ENCODE assay signal across 11 cellular contexts in the genomic region with DNA sequence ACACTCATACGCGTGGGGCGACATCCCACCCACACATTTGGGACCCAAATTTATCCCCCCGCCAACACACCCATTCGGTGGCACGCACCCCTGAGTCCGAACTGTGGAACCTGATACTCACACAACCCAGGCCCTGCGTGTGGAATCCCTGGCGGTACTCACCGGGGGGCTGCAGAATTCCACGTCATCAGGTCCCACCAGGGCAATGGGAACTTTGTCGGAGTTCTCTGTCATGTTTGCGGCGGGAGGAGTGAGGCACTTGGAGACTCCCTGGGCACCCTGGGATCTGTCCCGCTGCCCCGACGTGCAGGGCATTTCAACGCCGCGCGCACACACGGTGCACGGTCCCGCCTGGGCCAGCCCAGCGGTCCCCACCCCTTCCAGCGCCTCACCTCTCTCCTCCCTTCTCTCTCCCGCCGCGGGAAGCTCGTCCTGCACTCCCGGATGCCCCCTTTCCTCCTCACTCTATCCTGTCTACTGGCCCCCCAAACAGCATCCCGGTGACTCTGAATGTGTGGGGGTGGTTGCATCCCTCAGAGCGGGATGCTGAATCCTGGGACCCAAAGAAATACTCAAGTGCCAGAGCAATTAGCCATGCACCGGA. TPM values are rescaled to one million over a fixed set of nuclear protein-coding genes. Genes with fewer than 3 reads are reported as not detected.
DNase-seq lines count a peak whose midpoint lies in the region; ATAC-seq and TF ChIP-seq lines count a peak whose summit lies in the region.
"Had no signal": no experiment of that assay in that cellular context is flagged by ENCODE, and none has a peak within 500 bp of the region (broad histone marks: within the 10 kb centered on the region; RNA-seq: fewer than 3 reads in every experiment).

A gene (minus strand): TSS at position 353 of the 604 bp plus-strand sequence. CDS start 119 bp downstream, at position 234.

- H4K20me1 ChIP-seq in BLaER1, result no peaks in the 10 kb centered on the region

- no peak within 1 kb of the TSS for H2AK5ac ChIP-seq in trophoblast cell (ENCODE audit: low read length)

- ATAC-seq in left lobe of liver, result no peak

- peak within 1 kb of the TSS; percentile 39 for H4K91ac ChIP-seq in trophoblast cell (ENCODE audit: low read depth, low read length)

- H2AFZ ChIP-seq in trophoblast cell (ENCODE audit: insufficient read depth, low read length, poor library complexity), result peak within 1 kb of the TSS; percentile 73

- no peak within 1 kb of the TSS for H3K4ac ChIP-seq in trophoblast cell (ENCODE audit: low read depth, low read length)

- WGBS in trophoblast cell (ENCODE audit: extremely low coverage, insufficient coverage, insufficient read length), result no CpG with 5 or more reads among the region's 34 CpGs

- H3K27me3 ChIP-seq in BLaER1 (peaks cover 36% of the 10 kb centered on the region), Peyer's patch (peaks cover 0 to 14% of the 10 kb centered on the region in 2 donors), trophoblast cell (ENCODE audit: insufficient read depth, low read length) (peaks cover 12% of the 10 kb centered on the region)
- H3K27me3 ChIP-seq: SJCRH30 had no signal

- intact Hi-C loops in posterior cingulate gyrus (cut with DNase I), result loop anchor here (5.0 to 10.0 kb wide), 2 partner anchors 75 to 108 kb away; a partner anchor contains a TSS

- DNase-seq in Peyer's patch (no peak), fibroblast of the aortic adventitia (ENCODE audit: low read depth) (no peak), trophoblast cell (no peak), NCI-H187 (lab: John Stamatoyannopoulos, UW) (no peak), left lobe of liver (ENCODE audit: low spot score) (no peak), posterior cingulate gyrus (no peak), UCSD-AML1 (lab: John Stamatoyannopoulos, UW; ENCODE audit: unreplicated experiment) (no peak)
- DNase-seq: activated naive CD4-positive, alpha-beta T cell treated with Interleukin-2 at 50 U/mL for 16 hours; DND-41; SJCRH30 had no signal

- peaks cover 3% of the 10 kb centered on the region for H3K79me1 ChIP-seq in trophoblast cell (ENCODE audit: low read length)

- H4K12ac ChIP-seq in trophoblast cell (ENCODE audit: low read depth, low read length), result peak within 1 kb of the TSS; percentile 40

- peaks cover 19% of the 10 kb centered on the region for H3K9me3 ChIP-seq in BLaER1
- no peaks in the 10 kb centered on the region for H3K9me3 ChIP-seq in Peyer's patch
- peaks cover 5% of the 10 kb centered on the region for H3K9me3 ChIP-seq in trophoblast cell (ENCODE audit: insufficient read depth, low read depth, low read length)
- H3K9me3 ChIP-seq: SJCRH30 had no signal

- peak within 1 kb of the TSS; percentile 20 for H4K8ac ChIP-seq in trophoblast cell (ENCODE audit: low read depth, low read length)

- peaks cover 3% of the 10 kb centered on the region for H3K79me2 ChIP-seq in trophoblast cell (ENCODE audit: control insufficient read depth, insufficient read depth, low read length, poor library complexity)

- TF ChIP-seq CTCF in Peyer's patch (IDR thresholded peaks at IDR 0.05) (no peak), fibroblast of the aortic adventitia (IDR thresholded peaks at IDR 0.05; ENCODE audit: insufficient read depth, low read length) (no peak)

- H3K27ac ChIP-seq in BLaER1, result no peak within 1 kb of the TSS
- H3K27ac ChIP-seq in Peyer's patch, result no peak within 1 kb of the TSS
- H3K27ac ChIP-seq in trophoblast cell (ENCODE audit: low read depth, low read length), result no peak within 1 kb of the TSS

- peak within 1 kb of the TSS; percentile 62 for H2BK12ac ChIP-seq in trophoblast cell (ENCODE audit: low read length)

- H2BK5ac ChIP-seq in trophoblast cell (ENCODE audit: low read depth, low read length, poor library complexity), result no peak within 1 kb of the TSS

- peak within 1 kb of the TSS; percentile 77 for H3K18ac ChIP-seq in trophoblast cell (ENCODE audit: low read length)

- no peak for TF ChIP-seq POLR2A in Peyer's patch (IDR thresholded peaks at IDR 0.05)

- H3K9ac ChIP-seq in BLaER1, result no peak within 1 kb of the TSS
- peak within 1 kb of the TSS; percentile 75 for H3K9ac ChIP-seq in trophoblast cell (ENCODE audit: low read length)

- H2BK120ac ChIP-seq in trophoblast cell (ENCODE audit: insufficient read depth, low read length, poor library complexity), result peak within 1 kb of the TSS; percentile 56

- H3K23ac ChIP-seq in trophoblast cell (ENCODE audit: low read length), result no peak within 1 kb of the TSS

- H3K4me1 ChIP-seq in BLaER1, result 0 out of 2 replicates have a peak, but pooled peaks cover 6% of the 10 kb centered on the region
- H3K4me1 ChIP-seq in Peyer's patch, result peaks cover 0 to 10% (median 0%) of the 10 kb centered on the region in 4 donors
- peaks cover 4 to 11% of the 10 kb centered on the region in 2 experiments for H3K4me1 ChIP-seq in trophoblast cell (ENCODE audit: control insufficient read depth in 1 of 2, insufficient read depth in 2 of 2, low read length in 2 of 2)

- H3K36me3 ChIP-seq in BLaER1, result no peaks in the 10 kb centered on the region
- H3K36me3 ChIP-seq in Peyer's patch, result no peaks in the 10 kb centered on the region
- H3K36me3 ChIP-seq in trophoblast cell (ENCODE audit: control insufficient read depth in 1 of 2, insufficient read depth in 2 of 2, low read length in 2 of 2), result no peaks in the 10 kb centered on the region
- H3K36me3 ChIP-seq: SJCRH30 had no signal

- H3K4me2 ChIP-seq in BLaER1, result peak within 1 kb of the TSS; percentile 58
- peak within 1 kb of the TSS; percentile 97 for H3K4me2 ChIP-seq in trophoblast cell (ENCODE audit: low read length)

- H3K4me3 ChIP-seq in BLaER1 (peak within 1 kb of the TSS; percentile 61), Peyer's patch (peak within 1 kb of the TSS in 3 of 4 donors; percentile 16 to 42 (median 38)), fibroblast of the aortic adventitia (ENCODE audit: low read depth, low read length) (peak within 1 kb of the TSS; percentile 17), trophoblast cell (ENCODE audit: low read depth, low read length) (peak within 1 kb of the TSS; percentile 77)
- H3K4me3 ChIP-seq: SJCRH30 had no signal

- peak within 1 kb of the TSS; percentile 35 for H3K14ac ChIP-seq in trophoblast cell (ENCODE audit: low read length)

RNA-seq across cellular contexts. Expression of the gene that starts here (rescaled TPM):
- total RNA-seq in Peyer's patch (not detected), fibroblast of the aortic adventitia (ENCODE audit: low replicate concordance) (not detected in 2 replicates), left lobe of liver (not detected)
- 12.9 and 14.0 TPM in 2 replicates for polyA plus RNA-seq in trophoblast cell (2013)
- total RNA-seq: SJCRH30 had no signal

Comparison
In these comparisons a context has a peak if more than half of its experiments do, and no peak if none do; other contexts are left out.
1. H3K4me3 ChIP-seq: peak in every context shown above with its lines; median percentile 77 in trophoblast cell; 61 in BLaER1; 38 in Peyer's patch; 17 in fibroblast of the aortic adventitia.